8 cellular contexts compared by ENCODE assay signal in the genomic region with DNA sequence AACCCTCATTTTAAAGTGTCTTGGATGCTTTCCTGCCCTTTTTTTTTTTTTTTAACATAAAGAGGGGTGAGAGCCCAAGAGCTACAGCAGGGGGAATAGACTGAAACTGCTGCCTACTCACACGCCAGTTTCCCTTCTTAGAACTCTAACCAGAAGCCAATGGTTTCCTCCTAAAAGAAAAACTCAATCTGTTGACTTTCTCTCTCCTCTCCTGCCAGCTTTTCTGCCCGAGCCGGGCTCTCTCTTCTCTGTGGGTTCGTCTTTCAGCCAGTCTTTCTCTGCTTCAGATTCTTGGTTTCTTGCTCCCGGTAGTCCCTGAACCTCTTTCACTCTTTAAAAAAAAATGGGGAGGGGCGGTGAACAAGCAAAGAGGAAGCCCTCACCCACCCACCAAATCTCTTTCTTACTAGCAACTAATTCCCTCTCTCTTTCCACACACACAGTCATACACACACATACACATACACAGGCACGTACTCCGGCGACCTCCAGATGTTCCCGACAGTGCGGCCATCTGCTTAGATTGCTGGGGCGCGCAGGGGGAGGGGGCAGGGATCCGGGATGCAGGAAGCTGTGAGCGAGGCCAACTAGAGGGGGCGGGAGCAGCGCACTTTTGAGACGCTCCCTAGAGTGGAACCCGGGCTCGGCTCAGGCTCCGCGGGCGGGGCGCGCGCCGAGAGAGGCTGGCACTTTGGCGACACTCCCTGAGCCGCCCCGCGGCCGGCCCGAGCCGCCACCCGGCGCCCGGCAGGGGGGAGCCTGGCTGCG. TPM values are rescaled to one million over a fixed set of nuclear protein-coding genes. Genes with fewer than 3 reads are reported as not detected.
DNase-seq lines count a peak whose midpoint lies in the region; ATAC-seq and TF ChIP-seq lines count a peak whose summit lies in the region.

No MANE protein-coding gene starts in this region.

- ATAC-seq in gastroesophageal sphincter (peak; percentile 89), upper lobe of left lung (ENCODE audit: low FRiP score in 2 of 2) (peak; percentile 80 to 83), HG03039 (IDR thresholded peaks at IDR 0.05; ENCODE audit: unreplicated experiment) (no peak)

- WGBS in gastroesophageal sphincter (ENCODE audit: low coverage in 1 of 2), 2 donors, result 0 to 2% methylated on average over 9 to 11 of the region's 38 CpGs
- 2 to 4% methylated on average over 12 to 18 of the region's 38 CpGs for WGBS in upper lobe of left lung, 2 donors

- H3K4me1 ChIP-seq in gastroesophageal sphincter (peaks cover 0 to 70% (median 6%) of the 10 kb centered on the region in 3 donors), upper lobe of left lung (peaks cover 19 to 36% (median 23%) of the 10 kb centered on the region in 4 donors)

- H3K27me3 ChIP-seq in gastroesophageal sphincter (no peaks in the 10 kb centered on the region), upper lobe of left lung (peaks cover 0 to 4% (median 3%) of the 10 kb centered on the region in 4 donors)

- peak; percentile 98 for DNase-seq in DMS 273 (lab: John Stamatoyannopoulos, UW; ENCODE audit: unreplicated experiment)
- DNase-seq in HS-27A (ENCODE audit: low read depth), result peak; percentile 86
- DNase-seq in NCI-H774 (lab: John Stamatoyannopoulos, UW), result peak; percentile 74
- peak; percentile 39 for DNase-seq in activated naive CD4-positive, alpha-beta T cell treated with anti-CD3 and anti-CD28 coated beads, Interleukin-2, amount 50 U/mL, for 16 hours
- peak; percentile 89 for DNase-seq in neural crest cell (ENCODE audit: low read depth, low spot score)
- peak; percentile 64 to 95 for DNase-seq in upper lobe of left lung

- no peaks in the 10 kb centered on the region for H3K36me3 ChIP-seq in gastroesophageal sphincter
- no peaks in the 10 kb centered on the region for H3K36me3 ChIP-seq in upper lobe of left lung

- H3K4me3 Mint-ChIP-seq in neural crest cell, result peak overlapping the region; percentile 91

- peaks cover 4% of the 10 kb centered on the region for H3K36me3 Mint-ChIP-seq in neural crest cell (ENCODE audit: low read depth)

- H3K27ac ChIP-seq in gastroesophageal sphincter, result peak overlapping the region; percentile 15 to 94 (median 90)
- H3K27ac ChIP-seq in upper lobe of left lung, result peak overlapping the region; percentile 79 to 90 (median 86)

- TF ChIP-seq EP300 in gastroesophageal sphincter (IDR thresholded peaks at IDR 0.05), result no peak
- TF ChIP-seq EP300 in upper lobe of left lung (IDR thresholded peaks at IDR 0.05), result no peak

- TF ChIP-seq CTCF in gastroesophageal sphincter (IDR thresholded peaks at IDR 0.05) (peak in 2 of 4 experiments; percentile 16 to 19), neural crest cell (conservative IDR thresholded peaks at IDR 0.05) (no peak), upper lobe of left lung (IDR thresholded peaks at IDR 0.05) (no peak)

- H3K27ac Mint-ChIP-seq in neural crest cell (ENCODE audit: unreplicated experiment), result peak overlapping the region; percentile 73

- peaks cover 51% of the 10 kb centered on the region for H3K4me1 Mint-ChIP-seq in neural crest cell

- H3K27me3 Mint-ChIP-seq in neural crest cell (ENCODE audit: low read depth), result no peaks in the 10 kb centered on the region

- no peaks in the 10 kb centered on the region for H3K9me3 ChIP-seq in gastroesophageal sphincter
- H3K9me3 ChIP-seq in upper lobe of left lung, result no peaks in the 10 kb centered on the region

- TF ChIP-seq POLR2A in gastroesophageal sphincter (IDR thresholded peaks at IDR 0.05) (peak in 1 of 2 donors; percentile 14), upper lobe of left lung (IDR thresholded peaks at IDR 0.05) (no peak)

- no peaks in the 10 kb centered on the region for H3K9me3 Mint-ChIP-seq in neural crest cell

- H3K4me3 ChIP-seq in gastroesophageal sphincter (peak overlapping the region; percentile 48 to 84), upper lobe of left lung (peak overlapping the region in 3 of 4 donors; percentile 76 to 82 (median 80))

RNA-seq across cellular contexts. Expression of a gene that starts 0.4 kb away (rescaled TPM):
- total RNA-seq in gastroesophageal sphincter (10 to 100 TPM; 23.5 to 53.7 (median 38.2) TPM), neural crest cell (27.5 and 28.3 TPM in 2 replicates), upper lobe of left lung (10 to 100 TPM in 2 of 6 donors, 1 to 10 TPM in 4; 2.1 to 19.8 (median 9.5) TPM)

Comparison
In these comparisons a context has a peak if more than half of its experiments do, and no peak if none do; other contexts are left out.
1. DNase-seq: peak in every context shown above with its lines; median percentile 98 in DMS 273; 89 in neural crest cell; 86 in HS-27A; 80 in upper lobe of left lung; 74 in NCI-H774; 39 in activated naive CD4-positive, alpha-beta T cell treated with anti-CD3 and anti-CD28 coated beads, Interleukin-2, amount 50 U/mL, for 16 hours.